8 cellular contexts compared by ENCODE assay signal in the genomic region with DNA sequence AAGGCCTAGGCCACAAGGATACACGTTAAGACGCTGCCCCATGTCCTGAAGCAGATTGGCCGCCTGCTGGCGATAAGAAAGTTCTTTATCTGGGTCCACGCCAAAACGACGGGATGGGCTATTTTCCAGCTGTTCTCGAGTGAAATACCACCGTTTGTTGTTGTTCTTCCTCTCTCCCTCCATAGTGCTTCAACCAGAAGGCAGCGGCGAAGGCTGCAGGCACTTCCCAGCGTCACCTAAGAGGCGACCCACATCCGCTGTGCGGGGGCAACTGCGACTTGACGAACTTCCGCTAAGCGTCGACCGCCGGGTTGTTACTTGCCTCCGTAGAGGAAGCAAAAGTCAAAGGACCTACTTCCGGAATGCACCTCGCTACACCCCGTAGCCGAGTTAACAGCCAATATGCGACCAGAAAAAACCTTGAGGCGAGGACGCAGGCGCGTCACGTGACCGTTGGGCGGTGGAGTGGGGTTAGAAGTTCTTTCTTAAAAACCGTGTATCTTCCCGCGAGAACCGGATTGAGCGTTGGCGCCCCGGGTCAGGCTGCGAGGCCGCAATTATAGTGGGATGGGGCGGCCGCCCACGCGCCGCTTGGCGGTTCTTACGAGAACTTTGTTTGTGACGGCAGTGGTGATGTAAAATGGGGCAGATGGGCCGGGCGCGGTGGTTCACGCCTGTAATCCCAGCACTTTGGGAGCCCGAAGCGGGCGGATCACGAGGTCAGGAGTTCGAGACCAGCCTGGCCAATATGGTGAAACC. TPM values are rescaled to one million over a fixed set of nuclear protein-coding genes. Genes with fewer than 3 reads are reported as not detected.
DNase-seq lines count a peak whose midpoint lies in the region; ATAC-seq and TF ChIP-seq lines count a peak whose summit lies in the region.

Gene CCNT1, minus strand, starts transcription at position 215 of the 759 bp plus-strand sequence. Its CDS starts 32 bp downstream, at position 183.

- no peaks in the 10 kb centered on the region for H3K27me3 ChIP-seq in PC-3 (ENCODE audit: low read length)

- peak; percentile 100 for DNase-seq in DMS53 (lab: John Stamatoyannopoulos, UW)
- DNase-seq in Jurkat, Clone E6-1 (ENCODE audit: low read depth, low spot score): peak; percentile 100
- peak; percentile 99 for DNase-seq in PC-3
- DNase-seq in activated T-cell treated with anti-CD3 and anti-CD28 coated beads for 48 hours (ENCODE audit: low read depth): peak; percentile 98
- peak; percentile 100 for DNase-seq in epithelial cell of esophagus (ENCODE audit: low read depth)
- peak; percentile 98 to 99 (median 99) for DNase-seq in mucosa of descending colon
- DNase-seq in stimulated activated CD8-positive, alpha-beta memory T cell treated with anti-CD3 and anti-CD28 coated beads, Interleukin-4, amount 100 ng/mL, for 24 hours (ENCODE audit: low read depth): peak; percentile 99

- peaks cover 26% of the 10 kb centered on the region for H4K20me1 ChIP-seq in PC-3 (ENCODE audit: low read length)

- no peaks in the 10 kb centered on the region for H3K9me2 ChIP-seq in PC-3 (replicated peaks; ENCODE audit: low read length)

- intact Hi-C loops in PC-3 (cut with micrococcal nuclease): no loop called here
- intact Hi-C loops in mucosa of descending colon (cut with DNase I, micrococcal nuclease): no loop called here

- peak within 1 kb of the TSS; percentile 100 for H3K4me2 ChIP-seq in PC-3 (ENCODE audit: low read length)

- CTCF ChIA-PET in PC-3 (lab: Charles Lee): no interaction called here

- H3K4me1 ChIP-seq in PC-3 (ENCODE audit: insufficient read depth, low read length) (peaks cover 18% of the 10 kb centered on the region), mucosa of descending colon (ENCODE audit: low read depth) (peaks cover 20% of the 10 kb centered on the region)

- H3K79me2 ChIP-seq in PC-3 (ENCODE audit: low read length): peaks cover 47% of the 10 kb centered on the region

- H3K27ac ChIP-seq in PC-3 (ENCODE audit: low read length): peak within 1 kb of the TSS; percentile 85

- ATAC-seq in GM21619 (IDR thresholded peaks at IDR 0.05; ENCODE audit: unreplicated experiment): peak; percentile 95
- ATAC-seq in PC-3: peak; percentile 94
- ATAC-seq in mucosa of descending colon: peak; percentile 98

- no TSS peak for BruUV-seq in PC-3 (replicated peaks; lab: Mats Ljungman, UMichigan)

- peak within 1 kb of the TSS; percentile 80 for H2AFZ ChIP-seq in PC-3 (ENCODE audit: low read length)

- no peaks in the 10 kb centered on the region for H3F3A ChIP-seq in PC-3 (ENCODE audit: low read length, unreplicated experiment)

- H3K36me3 ChIP-seq in PC-3 (ENCODE audit: low read depth, low read length): peaks cover 19% of the 10 kb centered on the region
- no peaks in the 10 kb centered on the region for H3K36me3 ChIP-seq in mucosa of descending colon (ENCODE audit: low read depth)

- no peak for TF ChIP-seq CTCF in PC-3 (conservative IDR thresholded peaks at IDR 0.05; ENCODE audit: low read depth, low read length)
- peak; percentile 50 for TF ChIP-seq CTCF in epithelial cell of esophagus (IDR thresholded peaks at IDR 0.05; ENCODE audit: insufficient read depth, low read depth, low read length, missing control alignments)
- TF ChIP-seq CTCF in mucosa of descending colon (IDR thresholded peaks at IDR 0.05): no peak

- H3K9ac ChIP-seq in PC-3 (ENCODE audit: low read length): peak within 1 kb of the TSS; percentile 98

- H3K9me3 ChIP-seq in PC-3 (ENCODE audit: low read length) (peaks cover 6% of the 10 kb centered on the region; the same call in 1 of the 2 replicates), mucosa of descending colon (peaks cover 11% of the 10 kb centered on the region)

- POLR2A ChIA-PET in PC-3 (lab: Charles Lee; ENCODE audit: unreplicated experiment): no interaction called here

- peak within 1 kb of the TSS; percentile 91 for H3K4me3 ChIP-seq in Jurkat, Clone E6-1 (ENCODE audit: low read length)
- H3K4me3 ChIP-seq in PC-3 (ENCODE audit: low read length) (peak within 1 kb of the TSS; percentile 94), epithelial cell of esophagus (ENCODE audit: low read length) (peak within 1 kb of the TSS; percentile 91), mucosa of descending colon (peak within 1 kb of the TSS; percentile 41)

RNA-seq across cellular contexts. Expression of gene CCNT1, which starts in this region (rescaled TPM):
- polyA plus RNA-seq in Jurkat, Clone E6-1 (2012; ENCODE audit: insufficient read depth, insufficient read length): 20.1 TPM
- total RNA-seq in PC-3 (2014; rRNA removed): 15.1 and 20.7 TPM in 2 replicates
- 10 to 100 TPM; 25.7 to 40.9 (median 31.1) TPM for total RNA-seq in mucosa of descending colon

Comparison
In these comparisons a context has a peak if more than half of its experiments do, and no peak if none do; other contexts are left out.
1. Peak in every context shown above with its lines: DNase-seq, ATAC-seq, H3K4me3 ChIP-seq and H3K27ac ChIP-seq.
2. H3K4me3 ChIP-seq: peak in every context shown above with its lines; median percentile 94 in PC-3; 91 in Jurkat, Clone E6-1; 91 in epithelial cell of esophagus; 41 in mucosa of descending colon.